16 cellular contexts compared by ENCODE assay signal in the genomic region with DNA sequence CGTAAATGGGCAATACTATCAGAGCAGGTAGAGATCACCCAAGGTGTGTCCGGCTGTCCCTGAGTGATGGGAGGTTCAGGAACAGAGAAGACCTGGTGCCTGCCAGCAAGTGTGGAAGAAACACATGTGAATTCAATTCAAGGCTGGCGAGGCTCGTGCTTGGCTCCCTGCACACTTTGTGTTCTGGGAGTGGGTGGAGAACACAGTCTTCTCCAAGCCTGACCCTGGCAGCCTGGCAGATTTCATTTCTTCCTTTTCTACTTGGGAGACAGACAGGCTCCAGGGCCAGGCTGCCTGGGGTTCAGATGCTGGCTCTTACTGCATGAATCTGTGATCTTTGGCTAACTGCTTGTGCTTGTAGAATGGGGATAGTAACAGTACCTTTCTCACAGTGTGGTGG. TPM values are rescaled to one million over a fixed set of nuclear protein-coding genes. Genes with fewer than 3 reads are reported as not detected.
DNase-seq lines count a peak whose midpoint lies in the region; ATAC-seq and TF ChIP-seq lines count a peak whose summit lies in the region.
"Had no signal": no experiment of that assay in that cellular context is flagged by ENCODE, and none has a peak within 500 bp of the region (broad histone marks: within the 10 kb centered on the region; RNA-seq: fewer than 3 reads in every experiment).

No MANE protein-coding gene starts in this region.

- intact Hi-C loops in tibial artery (cut with DNase I; ENCODE audit: low total_unique reads) = no loop called here
- intact Hi-C loops in right lobe of liver (cut with DNase I) = no loop called here

- no peaks in the 10 kb centered on the region for H3K27me3 ChIP-seq in tibial artery
- H3K27me3 ChIP-seq in right lobe of liver = no peaks in the 10 kb centered on the region

- H3K4me3 ChIP-seq in tibial artery = no peak overlapping the region
- H3K4me3 ChIP-seq in right lobe of liver = no peak overlapping the region

- TF ChIP-seq CTCF in tibial artery (IDR thresholded peaks at IDR 0.05) (no peak), right lobe of liver (IDR thresholded peaks at IDR 0.05) (no peak)

- DNase-seq in NCI-H446 (lab: John Stamatoyannopoulos, UW) = peak; percentile 74 to 93
- peak; percentile 56 for DNase-seq in cerebellum (ENCODE audit: low spot score)
- DNase-seq in mesenteric fat pad (ENCODE audit: low spot score) = peak; percentile 67
- DNase-seq in tibial artery = peak; percentile 40 to 75
- DNase-seq in right lobe of liver = no peak
- DNase-seq in NCI-H82 treated with DMSO at 0.1 percent for 48 hours (lab: John Stamatoyannopoulos, UW; ENCODE audit: unreplicated experiment) = no peak
- DNase-seq in activated gamma-delta T cell (lab: John Stamatoyannopoulos, UW) = no peak
- DNase-seq: CD8-positive, alpha-beta memory T cell; MM.1S; NCI-H1105 treated with DMSO at 0.1 percent for 48 hours; NCI-H187; NCI-H774; SHP77 had no signal

- H3K4me1 ChIP-seq in tibial artery (peaks cover 0 to 73% (median 48%) of the 10 kb centered on the region in 4 donors), right lobe of liver (no peaks in the 10 kb centered on the region)

- H3K36me3 ChIP-seq in tibial artery = no peaks in the 10 kb centered on the region
- H3K36me3 ChIP-seq in right lobe of liver = no peaks in the 10 kb centered on the region

- H3K27ac ChIP-seq in tibial artery = peak overlapping the region; percentile 50 to 67
- H3K27ac ChIP-seq in right lobe of liver = no peak overlapping the region

- H3K9me3 ChIP-seq in tibial artery = no peaks in the 10 kb centered on the region
- H3K9me3 ChIP-seq in right lobe of liver = no peaks in the 10 kb centered on the region

- TF ChIP-seq POLR2A in right lobe of liver (IDR thresholded peaks at IDR 0.05) = no peak

- ATAC-seq in right lobe of liver = no peak
- ATAC-seq: HepG2, Panc1 had no signal

- WGBS in right lobe of liver (ENCODE audit: insufficient coverage, low coverage, low lambda C conversion rate, missing lambda C conversion rate) = 87% methylated on average over 4 of the region's 4 CpGs

RNA-seq across cellular contexts. Expression of gene TSPAN18, which starts 24.3 kb away (rescaled TPM):
- total RNA-seq in cerebellum (31.9 TPM), mesenteric fat pad (14.2 TPM), right lobe of liver (10 to 100 TPM in 1 of 6 experiments, 1 to 10 TPM in 5; 3.4 to 10.6 (median 5.3) TPM)
- total RNA-seq: HepG2, NCI-H460 had no signal

Comparison
In these comparisons a context has a peak if more than half of its experiments do, and no peak if none do; other contexts are left out.
1. DNase-seq: peak in NCI-H446 (2 of 2), cerebellum (single experiment), mesenteric fat pad (single experiment) and tibial artery (2 of 2); none in right lobe of liver (0 of 3), NCI-H82 treated with DMSO at 0.1 percent for 48 hours (single experiment) and activated gamma-delta T cell (single experiment).
2. H3K27ac ChIP-seq: peak in tibial artery (2 of 2); none in right lobe of liver (0 of 3).